1 cellular context compared by ENCODE assay signal in genomic region chr19:18771328-18772242, GRCh38.
TF ChIP-seq lines count a peak whose summit lies in the region.

No MANE protein-coding gene starts in this region.

TF ChIP-seq in A549, 52 proteins besides CTCF, POLR2A, EP300 and RAD21 (continued from another document):
- TF ChIP-seq ATOH8 (CRISPR knock-in tag; IDR thresholded peaks at IDR 0.05; ENCODE audit: low read depth) (no peak), PHF8 (IDR thresholded peaks at IDR 0.05; ENCODE audit: borderline replicate concordance, low read depth) (no peak), RCOR1 (IDR thresholded peaks at IDR 0.05; ENCODE audit: low read depth, low read length) (no peak), CHD2 (IDR thresholded peaks at IDR 0.05; ENCODE audit: low read length, partially characterized antibody) (no peak)
TF ChIP-seq in A549: peak in this region for 0.
